Comparison of ENCODE assay signal across 9 cellular contexts in genomic region chr5:136016945-136017530, GRCh38. TPM values are rescaled to one million over a fixed set of nuclear protein-coding genes. Genes with fewer than 3 reads are reported as not detected.
DNase-seq lines count a peak whose midpoint lies in the region; ATAC-seq, FAIRE-seq and TF ChIP-seq lines count a peak whose summit lies in the region.
"Had no signal": no experiment of that assay in that cellular context is flagged by ENCODE, and none has a peak within 500 bp of the region (broad histone marks: within the 10 kb centered on the region; RNA-seq: fewer than 3 reads in every experiment).

No MANE protein-coding gene starts in this region.

- H3K27ac Mint-ChIP-seq in neural progenitor cell, result no peak overlapping the region

- no peak overlapping the region for H3K4me3 ChIP-seq in coronary artery
- H3K4me3 ChIP-seq in neural progenitor cell, result no peak overlapping the region
- no peak overlapping the region for H3K4me3 ChIP-seq in HepG2 (replicated peaks in 1 of 3; ENCODE audit: insufficient read depth in 1 of 3, low read depth in 2 of 3, low read length in 3 of 3)
- H3K4me3 ChIP-seq: Peyer's patch had no signal

- H3K27me3 Mint-ChIP-seq in neural progenitor cell (ENCODE audit: insufficient read depth, low read depth), result peaks cover 4% of the 10 kb centered on the region

- no peaks in the 10 kb centered on the region for H3K4me1 ChIP-seq in neural progenitor cell
- peaks cover 33% of the 10 kb centered on the region for H3K4me1 ChIP-seq in HepG2 (ENCODE audit: insufficient read depth, low read length)

- no peak for FAIRE-seq in HepG2 (lab: Jason Lieb, UNC)

- H3K9ac ChIP-seq in neural progenitor cell, result no peak overlapping the region
- H3K9ac ChIP-seq in HepG2 (ENCODE audit: insufficient read depth, low read depth, low read length), result no peak overlapping the region

- intact Hi-C loops in HepG2 (cut with micrococcal nuclease; ENCODE audit: unreplicated experiment), result no loop called here

- no TSS peak for BruUV-seq in HepG2 (replicated peaks; lab: Mats Ljungman, UMichigan)

- peak; percentile 50 for DNase-seq in G401 (ENCODE audit: low spot score)
- peak; percentile 49 for DNase-seq in NCI-H345 (lab: John Stamatoyannopoulos, UW)
- peak; percentile 76 for DNase-seq in coronary artery (ENCODE audit: low spot score)
- peak; percentile 57 for DNase-seq in putamen (ENCODE audit: low spot score)
- no peak for DNase-seq in neural progenitor cell (ENCODE audit: low spot score)
- DNase-seq in HepG2 (ENCODE audit: low spot score), result no peak
- DNase-seq: Peyer's patch had no signal

- H3K9me3 Mint-ChIP-seq in neural progenitor cell, result no peaks in the 10 kb centered on the region

- H4K20me1 ChIP-seq in neural progenitor cell (ENCODE audit: low read depth), result no peaks in the 10 kb centered on the region
- no peaks in the 10 kb centered on the region for H4K20me1 ChIP-seq in HepG2 (ENCODE audit: insufficient read depth, low read length)

- CTCF ChIA-PET in HepG2 (lab: Yijun Ruan, JAX; ENCODE audit: low intra/inter-chr PET ratio, low total read pairs), result no interaction called here

- no peak overlapping the region for H3K4me3 Mint-ChIP-seq in neural progenitor cell

- H3K4me1 Mint-ChIP-seq in neural progenitor cell, result peaks cover 16% of the 10 kb centered on the region

- H3K4me2 ChIP-seq in neural progenitor cell (no peak overlapping the region), HepG2 (ENCODE audit: low read depth, low read length) (no peak overlapping the region)

- 89% methylated on average over 2 of the region's 2 CpGs for WGBS in HepG2 (ENCODE audit: low lambda C conversion rate)

- ATAC-seq in GM18870 (IDR thresholded peaks at IDR 0.05; ENCODE audit: unreplicated experiment), result no peak
- ATAC-seq in HepG2, result no peak
- ATAC-seq in HG02938 (IDR thresholded peaks at IDR 0.05; ENCODE audit: unreplicated experiment), result no peak

- H3K27me3 ChIP-seq in neural progenitor cell (no peaks in the 10 kb centered on the region), HepG2 (ENCODE audit: control insufficient read depth in 1 of 2, insufficient read depth in 2 of 2, low read length in 2 of 2) (no peaks in the 10 kb centered on the region)
- H3K27me3 ChIP-seq: Peyer's patch had no signal

- TF ChIP-seq POLR2A in HepG2 (IDR thresholded peaks at IDR 0.05; ENCODE audit: insufficient read depth in 1 of 2, low read depth in 2 of 2, low read length in 2 of 2), result no peak

- in situ Hi-C loops in G401 (cut with HindIII; ENCODE audit: low sequenced_read_pairs), result no loop called here
- in situ Hi-C loops in HepG2 (cut with HindIII; ENCODE audit: extremely low pct_ligation_motif_present, low pct_unique_long_range_greater_than_20kb), result no loop called here

- H3K36me3 ChIP-seq in neural progenitor cell (no peaks in the 10 kb centered on the region), HepG2 (replicated peaks in 1 of 2; ENCODE audit: control insufficient read depth in 1 of 2, insufficient read depth in 2 of 2, low read length in 2 of 2) (no peaks in the 10 kb centered on the region)
- H3K36me3 ChIP-seq: Peyer's patch had no signal

- H3K27ac ChIP-seq in coronary artery, result peak overlapping the region; percentile 35 to 40
- no peak overlapping the region for H3K27ac ChIP-seq in neural progenitor cell
- H3K27ac ChIP-seq in HepG2 (ENCODE audit: extremely low read length, insufficient read depth, low read length), result no peak overlapping the region
- H3K27ac ChIP-seq: Peyer's patch had no signal

- TF ChIP-seq RAD21 in HepG2 (CRISPR knock-in tag; IDR thresholded peaks at IDR 0.05), result no peak

- H3K9me3 ChIP-seq in neural progenitor cell (ENCODE audit: low read depth) (no peaks in the 10 kb centered on the region), HepG2 (ENCODE audit: low read length) (no peaks in the 10 kb centered on the region)
- H3K9me3 ChIP-seq: Peyer's patch had no signal

- no peaks in the 10 kb centered on the region for H3F3A ChIP-seq in neural progenitor cell (ENCODE audit: low read depth)

- TF ChIP-seq EP300 in HepG2 (IDR thresholded peaks at IDR 0.05; ENCODE audit: low read depth in 2 of 2, low read length in 2 of 2) (no peak), HepG2 (CRISPR knock-in tag; IDR thresholded peaks at IDR 0.05; ENCODE audit: borderline replicate concordance) (no peak)

- H2AFZ ChIP-seq in neural progenitor cell (replicated peaks), result no peak overlapping the region
- H2AFZ ChIP-seq in HepG2 (ENCODE audit: low read length), result no peak overlapping the region

- POLR2A ChIA-PET in HepG2 (lab: Yijun Ruan, JAX), result no interaction called here

- TF ChIP-seq CTCF in coronary artery (IDR thresholded peaks at IDR 0.05), result no peak
- TF ChIP-seq CTCF in neural progenitor cell (IDR thresholded peaks at IDR 0.05), result no peak
- no peak for TF ChIP-seq CTCF in HepG2 (CRISPR knock-in tag; IDR thresholded peaks at IDR 0.05)

- H3K79me2 ChIP-seq in neural progenitor cell (ENCODE audit: low read depth) (no peaks in the 10 kb centered on the region), HepG2 (ENCODE audit: insufficient read depth, low read length) (no peaks in the 10 kb centered on the region)

- no peaks in the 10 kb centered on the region for H3K36me3 Mint-ChIP-seq in neural progenitor cell

TF ChIP-seq in HepG2, 621 proteins besides CTCF, POLR2A, EP300 and RAD21:
- TF ChIP-seq ZNF225 (CRISPR knock-in tag; IDR thresholded peaks at IDR 0.05) (no peak), HCFC1 (IDR thresholded peaks at IDR 0.05; ENCODE audit: low read depth, low read length) (no peak), ZNF775 (CRISPR knock-in tag; IDR thresholded peaks at IDR 0.05; ENCODE audit: borderline replicate concordance) (no peak), ATF7 (IDR thresholded peaks at IDR 0.05) (no peak), ATF7 (CRISPR knock-in tag; IDR thresholded peaks at IDR 0.05) (no peak), SP140L (CRISPR knock-in tag; IDR thresholded peaks at IDR 0.05; ENCODE audit: borderline replicate concordance) (no peak)
TF ChIP-seq in HepG2: peak in this region for 0.

RNA-seq across cellular contexts. Expression of gene TGFBI, which starts 11.8 kb away (rescaled TPM):
- total RNA-seq in G401 (2014; rRNA removed; shearing (Covaris generic)), result 0.18 TPM in 1 of 2 replicates, not detected in the other
- total RNA-seq in neural progenitor cell (ENCODE audit: low replicate concordance), result 9.5 and 16.4 TPM in 2 replicates
- total RNA-seq in HepG2 (2016; rRNA removed; fragmentation: Illumina TruSeq; extraction: Trizol), result 138 and 275 TPM in 2 replicates
- total RNA-seq in HepG2 (2016; cell fraction: cytosol; rRNA removed; fragmentation: Illumina TruSeq; extraction: Trizol; ENCODE audit: low read depth), result 50.3 and 55.8 TPM in 2 replicates
- 131 and 276 TPM in 2 replicates for total RNA-seq in HepG2 (2016; cell fraction: insoluble cytoplasmic fraction; rRNA removed; fragmentation: Illumina TruSeq; extraction: Trizol)
- 113 and 131 TPM in 2 replicates for total RNA-seq in HepG2 (2016; cell fraction: membrane; rRNA removed; fragmentation: Illumina TruSeq; extraction: Trizol)
- 247 and 314 TPM in 2 replicates for total RNA-seq in HepG2 (2016; cell fraction: nucleus; rRNA removed; fragmentation: Illumina TruSeq; extraction: Trizol)
- polyA plus RNA-seq in HepG2 (2011; rRNA removed), result 441 and 457 TPM in 2 replicates
- polyA plus RNA-seq in HepG2 (2011; cell fraction: cytosol; rRNA removed), result 304 and 337 TPM in 2 replicates
- polyA plus RNA-seq in HepG2 (2011; cell fraction: nucleus; rRNA removed), result 658 and 897 TPM in 2 replicates
- polyA plus RNA-seq in HepG2 (2012), result 309 and 371 TPM in 2 replicates
- polyA plus RNA-seq in HepG2 (2016; cell fraction: cytosol; fragmentation: Illumina TruSeq; extraction: Trizol; ENCODE audit: low read depth), result 43.1 and 46.7 TPM in 2 replicates
- polyA plus RNA-seq in HepG2 (2016; cell fraction: insoluble cytoplasmic fraction; fragmentation: Illumina TruSeq; extraction: Trizol; ENCODE audit: low read depth), result 120 and 134 TPM in 2 replicates
- polyA plus RNA-seq in HepG2 (2016; cell fraction: membrane; fragmentation: Illumina TruSeq; extraction: Trizol; ENCODE audit: low read depth), result 83.1 and 98.3 TPM in 2 replicates
- 385 and 414 TPM in 2 replicates for polyA plus RNA-seq in HepG2 (2016; cell fraction: nucleus; fragmentation: Illumina TruSeq; extraction: Trizol; ENCODE audit: insufficient read depth, low read depth)
- polyA minus RNA-seq in HepG2 (2011; rRNA and poly(A)+ RNA removed; ENCODE audit: low replicate concordance), result 25.5 and 364 TPM in 2 replicates
- polyA minus RNA-seq in HepG2 (2011; cell fraction: cytosol; rRNA and poly(A)+ RNA removed), result 249 and 302 TPM in 2 replicates
- polyA minus RNA-seq in HepG2 (2011; cell fraction: nucleus; rRNA and poly(A)+ RNA removed), result 204 and 216 TPM in 2 replicates

Comparison
In these comparisons a context has a peak if more than half of its experiments do, and no peak if none do; other contexts are left out.
1. DNase-seq: peak in G401 (single experiment), NCI-H345 (single experiment), coronary artery (single experiment) and putamen (single experiment); none in neural progenitor cell (single experiment) and HepG2 (single experiment).
2. H3K27ac ChIP-seq: peak in coronary artery (2 of 2); none in neural progenitor cell (single experiment) and HepG2 (single experiment).